22 cellular contexts compared by ENCODE assay signal in the genomic region with DNA sequence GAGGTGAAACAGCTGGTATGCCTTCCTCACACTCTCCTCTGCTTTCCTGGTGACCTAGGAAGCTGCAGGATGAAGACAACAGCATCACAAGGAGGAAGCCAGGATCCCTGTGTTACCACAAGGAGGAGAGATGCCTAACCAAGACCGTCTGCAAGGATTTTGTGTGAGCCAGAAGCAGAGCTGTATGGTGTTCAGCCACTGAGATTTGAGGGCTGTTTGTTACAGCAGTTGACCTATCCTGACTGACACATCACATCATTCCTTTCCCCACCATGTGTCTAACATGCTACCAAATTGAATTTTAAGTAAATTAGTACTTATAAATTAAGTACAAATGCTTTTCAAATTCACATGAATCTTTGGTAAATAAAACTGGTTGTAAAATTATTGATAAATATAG.
"Had no signal": no experiment of that assay in that cellular context is flagged by ENCODE, and none has a peak within 500 bp of the region (broad histone marks: within the 10 kb centered on the region; RNA-seq: fewer than 3 reads in every experiment).

No MANE protein-coding gene starts in this region.

- H2AFZ ChIP-seq: neural progenitor cell had no signal

- H3K4me3 ChIP-seq: dorsolateral prefrontal cortex, heart left ventricle, mucosa of descending colon, neural progenitor cell, ovary, right atrium auricular region, stomach, thoracic aorta had no signal

- FAIRE-seq: small intestine, urothelium cell line had no signal

- DNase-seq: cortex of kidney; dorsolateral prefrontal cortex; effector CD8-positive, alpha-beta T cell; foreskin melanocyte; heart left ventricle; hypothalamus; islet precursor cell; mammary epithelial cell; nucleus accumbens; small intestine; stimulated activated CD4-positive, alpha-beta T cell treated with anti-CD3 and anti-CD28 coated beads, Interleukin-12 subunit alpha, Interleukin-12 subunit beta, amount 100 ng/mL, for 4 hours; stimulated activated naive CD4-positive, alpha-beta T cell; stomach; substantia nigra had no signal

- H3K36me3 ChIP-seq: heart left ventricle, neural progenitor cell, ovary, right atrium auricular region, stomach, thoracic aorta had no signal

- H3K4me3 Mint-ChIP-seq: naive thymus-derived CD8-positive, alpha-beta T cell had no signal

- ATAC-seq: heart left ventricle; left lobe of liver; mucosa of descending colon; naive thymus-derived CD8-positive, alpha-beta T cell had no signal

- H3K27ac ChIP-seq: dorsolateral prefrontal cortex, heart left ventricle, neural progenitor cell, ovary, right atrium auricular region, thoracic aorta had no signal

- H3K9ac ChIP-seq: neural progenitor cell had no signal

- H3K4me2 ChIP-seq: neural progenitor cell had no signal

- H3K9me3 ChIP-seq: heart left ventricle, ovary, right atrium auricular region, thoracic aorta had no signal

- H3K4me1 ChIP-seq: neural progenitor cell had no signal

- H3K27me3 ChIP-seq: dorsolateral prefrontal cortex, heart left ventricle, ovary, right atrium auricular region, stomach had no signal
